1 cellular context compared by ENCODE assay signal in the genomic region with DNA sequence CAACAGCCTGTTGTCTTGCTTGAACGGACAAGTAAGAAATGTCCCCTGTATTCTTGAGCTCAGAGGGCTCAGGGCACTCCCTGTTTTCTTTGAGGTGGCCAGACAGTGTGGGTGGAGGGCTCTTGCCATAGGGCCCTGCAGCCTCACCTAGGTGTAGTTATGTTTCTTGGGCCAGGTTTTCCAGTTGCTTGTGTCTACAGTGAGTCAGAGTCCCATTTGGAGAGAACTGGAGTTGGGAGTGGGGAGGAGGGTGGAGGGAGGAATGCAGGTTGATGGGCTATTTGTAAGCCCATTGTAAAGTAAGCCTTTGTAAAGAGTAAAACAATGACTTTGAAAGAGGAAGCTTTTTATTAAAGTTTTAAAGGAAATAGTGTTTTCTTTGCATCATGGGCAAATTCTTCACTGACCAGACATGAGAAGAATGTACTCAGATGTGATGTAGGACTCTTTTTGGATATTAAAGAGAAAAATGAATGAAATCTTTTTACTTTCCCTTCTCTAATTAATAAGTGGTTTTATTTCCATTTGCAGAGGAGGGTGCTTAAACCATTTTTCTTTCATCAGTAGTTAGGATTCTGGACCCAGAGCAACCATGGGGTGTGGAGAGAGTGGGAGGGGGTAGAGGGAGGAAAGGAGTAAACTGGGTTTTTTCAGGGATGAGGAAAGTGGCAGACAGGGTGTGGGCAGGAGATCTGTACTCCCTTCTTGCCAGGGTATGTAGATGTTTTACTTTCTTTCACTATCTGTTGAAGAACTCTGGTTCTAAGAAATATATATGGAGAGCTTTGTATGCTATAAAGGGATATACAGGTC.
A peak's percentile ranks its signal among the peaks of the same experiment; 100 is the strongest.
TF ChIP-seq lines count a peak whose summit lies in the region.

No MANE protein-coding gene starts in this region.

TF ChIP-seq in GM23338, 12 proteins besides CTCF, POLR2A, EP300 and RAD21 (continued from another document):
- TF ChIP-seq, protein P1, sequence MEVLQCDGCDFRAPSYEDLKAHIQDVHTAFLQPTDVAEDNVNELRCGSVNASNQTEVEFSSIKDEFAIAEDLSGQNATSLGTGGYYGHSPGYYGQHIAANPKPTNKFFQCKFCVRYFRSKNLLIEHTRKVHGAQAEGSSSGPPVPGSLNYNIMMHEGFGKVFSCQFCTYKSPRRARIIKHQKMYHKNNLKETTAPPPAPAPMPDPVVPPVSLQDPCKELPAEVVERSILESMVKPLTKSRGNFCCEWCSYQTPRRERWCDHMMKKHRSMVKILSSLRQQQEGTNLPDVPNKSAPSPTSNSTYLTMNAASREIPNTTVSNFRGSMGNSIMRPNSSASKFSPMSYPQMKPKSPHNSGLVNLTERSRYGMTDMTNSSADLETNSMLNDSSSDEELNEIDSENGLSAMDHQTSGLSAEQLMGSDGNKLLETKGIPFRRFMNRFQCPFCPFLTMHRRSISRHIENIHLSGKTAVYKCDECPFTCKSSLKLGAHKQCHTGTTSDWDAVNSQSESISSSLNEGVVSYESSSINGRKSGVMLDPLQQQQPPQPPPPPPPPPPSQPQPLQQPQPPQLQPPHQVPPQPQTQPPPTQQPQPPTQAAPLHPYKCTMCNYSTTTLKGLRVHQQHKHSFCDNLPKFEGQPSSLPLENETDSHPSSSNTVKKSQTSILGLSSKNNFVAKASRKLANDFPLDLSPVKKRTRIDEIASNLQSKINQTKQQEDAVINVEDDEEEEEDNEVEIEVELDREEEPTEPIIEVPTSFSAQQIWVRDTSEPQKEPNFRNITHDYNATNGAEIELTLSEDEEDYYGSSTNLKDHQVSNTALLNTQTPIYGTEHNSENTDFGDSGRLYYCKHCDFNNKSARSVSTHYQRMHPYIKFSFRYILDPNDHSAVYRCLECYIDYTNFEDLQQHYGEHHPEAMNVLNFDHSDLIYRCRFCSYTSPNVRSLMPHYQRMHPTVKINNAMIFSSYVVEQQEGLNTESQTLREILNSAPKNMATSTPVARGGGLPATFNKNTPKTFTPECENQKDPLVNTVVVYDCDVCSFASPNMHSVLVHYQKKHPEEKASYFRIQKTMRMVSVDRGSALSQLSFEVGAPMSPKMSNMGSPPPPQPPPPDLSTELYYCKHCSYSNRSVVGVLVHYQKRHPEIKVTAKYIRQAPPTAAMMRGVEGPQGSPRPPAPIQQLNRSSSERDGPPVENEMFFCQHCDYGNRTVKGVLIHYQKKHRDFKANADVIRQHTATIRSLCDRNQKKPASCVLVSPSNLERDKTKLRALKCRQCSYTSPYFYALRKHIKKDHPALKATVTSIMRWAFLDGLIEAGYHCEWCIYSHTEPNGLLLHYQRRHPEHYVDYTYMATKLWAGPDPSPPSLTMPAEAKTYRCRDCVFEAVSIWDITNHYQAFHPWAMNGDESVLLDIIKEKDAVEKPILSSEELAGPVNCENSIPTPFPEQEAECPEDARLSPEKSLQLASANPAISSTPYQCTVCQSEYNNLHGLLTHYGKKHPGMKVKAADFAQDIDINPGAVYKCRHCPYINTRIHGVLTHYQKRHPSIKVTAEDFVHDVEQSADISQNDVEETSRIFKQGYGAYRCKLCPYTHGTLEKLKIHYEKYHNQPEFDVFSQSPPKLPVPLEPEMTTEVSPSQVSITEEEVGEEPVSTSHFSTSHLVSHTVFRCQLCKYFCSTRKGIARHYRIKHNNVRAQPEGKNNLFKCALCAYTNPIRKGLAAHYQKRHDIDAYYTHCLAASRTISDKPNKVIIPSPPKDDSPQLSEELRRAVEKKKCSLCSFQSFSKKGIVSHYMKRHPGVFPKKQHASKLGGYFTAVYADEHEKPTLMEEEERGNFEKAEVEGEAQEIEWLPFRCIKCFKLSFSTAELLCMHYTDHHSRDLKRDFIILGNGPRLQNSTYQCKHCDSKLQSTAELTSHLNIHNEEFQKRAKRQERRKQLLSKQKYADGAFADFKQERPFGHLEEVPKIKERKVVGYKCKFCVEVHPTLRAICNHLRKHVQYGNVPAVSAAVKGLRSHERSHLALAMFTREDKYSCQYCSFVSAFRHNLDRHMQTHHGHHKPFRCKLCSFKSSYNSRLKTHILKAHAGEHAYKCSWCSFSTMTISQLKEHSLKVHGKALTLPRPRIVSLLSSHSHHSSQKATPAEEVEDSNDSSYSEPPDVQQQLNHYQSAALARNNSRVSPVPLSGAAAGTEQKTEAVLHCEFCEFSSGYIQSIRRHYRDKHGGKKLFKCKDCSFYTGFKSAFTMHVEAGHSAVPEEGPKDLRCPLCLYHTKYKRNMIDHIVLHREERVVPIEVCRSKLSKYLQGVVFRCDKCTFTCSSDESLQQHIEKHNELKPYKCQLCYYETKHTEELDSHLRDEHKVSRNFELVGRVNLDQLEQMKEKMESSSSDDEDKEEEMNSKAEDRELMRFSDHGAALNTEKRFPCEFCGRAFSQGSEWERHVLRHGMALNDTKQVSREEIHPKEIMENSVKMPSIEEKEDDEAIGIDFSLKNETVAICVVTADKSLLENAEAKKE (CRISPR knock-in tag; IDR thresholded peaks at IDR 0.05), result 0 out of 2 replicates have a peak, but pooled peaks have one; percentile 9
- TF ChIP-seq NANOG (IDR thresholded peaks at IDR 0.05; ENCODE audit: borderline replicate concordance) (peak; percentile 88), STAT1 (IDR thresholded peaks at IDR 0.05; ENCODE audit: unreplicated experiment) (no peak), JUNB (IDR thresholded peaks at IDR 0.05; ENCODE audit: unreplicated experiment) (no peak), EZH2 (IDR thresholded peaks at IDR 0.05; ENCODE audit: low read depth, unreplicated experiment) (no peak)
- TF ChIP-seq, protein P2, sequence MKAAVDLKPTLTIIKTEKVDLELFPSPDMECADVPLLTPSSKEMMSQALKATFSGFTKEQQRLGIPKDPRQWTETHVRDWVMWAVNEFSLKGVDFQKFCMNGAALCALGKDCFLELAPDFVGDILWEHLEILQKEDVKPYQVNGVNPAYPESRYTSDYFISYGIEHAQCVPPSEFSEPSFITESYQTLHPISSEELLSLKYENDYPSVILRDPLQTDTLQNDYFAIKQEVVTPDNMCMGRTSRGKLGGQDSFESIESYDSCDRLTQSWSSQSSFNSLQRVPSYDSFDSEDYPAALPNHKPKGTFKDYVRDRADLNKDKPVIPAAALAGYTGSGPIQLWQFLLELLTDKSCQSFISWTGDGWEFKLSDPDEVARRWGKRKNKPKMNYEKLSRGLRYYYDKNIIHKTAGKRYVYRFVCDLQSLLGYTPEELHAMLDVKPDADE (IDR thresholded peaks at IDR 0.05), result no peak
- TF ChIP-seq, protein P3, sequence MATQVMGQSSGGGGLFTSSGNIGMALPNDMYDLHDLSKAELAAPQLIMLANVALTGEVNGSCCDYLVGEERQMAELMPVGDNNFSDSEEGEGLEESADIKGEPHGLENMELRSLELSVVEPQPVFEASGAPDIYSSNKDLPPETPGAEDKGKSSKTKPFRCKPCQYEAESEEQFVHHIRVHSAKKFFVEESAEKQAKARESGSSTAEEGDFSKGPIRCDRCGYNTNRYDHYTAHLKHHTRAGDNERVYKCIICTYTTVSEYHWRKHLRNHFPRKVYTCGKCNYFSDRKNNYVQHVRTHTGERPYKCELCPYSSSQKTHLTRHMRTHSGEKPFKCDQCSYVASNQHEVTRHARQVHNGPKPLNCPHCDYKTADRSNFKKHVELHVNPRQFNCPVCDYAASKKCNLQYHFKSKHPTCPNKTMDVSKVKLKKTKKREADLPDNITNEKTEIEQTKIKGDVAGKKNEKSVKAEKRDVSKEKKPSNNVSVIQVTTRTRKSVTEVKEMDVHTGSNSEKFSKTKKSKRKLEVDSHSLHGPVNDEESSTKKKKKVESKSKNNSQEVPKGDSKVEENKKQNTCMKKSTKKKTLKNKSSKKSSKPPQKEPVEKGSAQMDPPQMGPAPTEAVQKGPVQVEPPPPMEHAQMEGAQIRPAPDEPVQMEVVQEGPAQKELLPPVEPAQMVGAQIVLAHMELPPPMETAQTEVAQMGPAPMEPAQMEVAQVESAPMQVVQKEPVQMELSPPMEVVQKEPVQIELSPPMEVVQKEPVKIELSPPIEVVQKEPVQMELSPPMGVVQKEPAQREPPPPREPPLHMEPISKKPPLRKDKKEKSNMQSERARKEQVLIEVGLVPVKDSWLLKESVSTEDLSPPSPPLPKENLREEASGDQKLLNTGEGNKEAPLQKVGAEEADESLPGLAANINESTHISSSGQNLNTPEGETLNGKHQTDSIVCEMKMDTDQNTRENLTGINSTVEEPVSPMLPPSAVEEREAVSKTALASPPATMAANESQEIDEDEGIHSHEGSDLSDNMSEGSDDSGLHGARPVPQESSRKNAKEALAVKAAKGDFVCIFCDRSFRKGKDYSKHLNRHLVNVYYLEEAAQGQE (IDR thresholded peaks at IDR 0.05; ENCODE audit: unreplicated experiment), result no peak
